Comparison of ENCODE assay signal across 9 cellular contexts in genomic region chr19:46296722-46297431, GRCh38. TPM values are rescaled to one million over a fixed set of nuclear protein-coding genes. Genes with fewer than 3 reads are reported as not detected.
DNase-seq lines count a peak whose midpoint lies in the region; ATAC-seq, FAIRE-seq and TF ChIP-seq lines count a peak whose summit lies in the region.
"Had no signal": no experiment of that assay in that cellular context is flagged by ENCODE, and none has a peak within 500 bp of the region (broad histone marks: within the 10 kb centered on the region; RNA-seq: fewer than 3 reads in every experiment).

HIF3A (plus strand) TSS chr19:46297042; CDS start chr19:46297077, 35 bp downstream.

- 26% methylated on average over 36 of the region's 44 CpGs for WGBS in GM12878 (ENCODE audit: insufficient coverage, insufficient replicate concordance, low lambda C conversion rate, missing lambda C conversion rate)

- H3K27me3 ChIP-seq in GM12878 (replicated peaks in 1 of 2; ENCODE audit: control insufficient read depth in 2 of 2, insufficient read depth in 2 of 2, low read length in 1 of 2) (no peaks in the 10 kb centered on the region; a peak in 1 of 4 replicates), gastrocnemius medialis (peaks cover 8 to 22% (median 21%) of the 10 kb centered on the region in 3 donors)

- RAD21 ChIA-PET in GM12878 (lab: Charles Lee; ENCODE audit: unreplicated experiment): no interaction called here

- no peak within 1 kb of the TSS for H2AFZ ChIP-seq in GM12878 (ENCODE audit: control insufficient read depth, low read depth, low read length)

- no peak for FAIRE-seq in GM12878 (lab: Jason Lieb, UNC)

- TF ChIP-seq CTCF in GM12878 (IDR thresholded peaks at IDR 0.05 in 2 of 3, conservative IDR thresholded peaks at IDR 0.05 in 1 of 3; ENCODE audit: control insufficient read depth in 2 of 3, extremely low read depth in 1 of 3, insufficient read depth in 1 of 3, low read depth in 3 of 3, low read length in 3 of 3) (no peak), gastrocnemius medialis (IDR thresholded peaks at IDR 0.05 in 4 of 5, conservative IDR thresholded peaks at IDR 0.05 in 1 of 5) (no peak)

- POLR2A ChIA-PET in HEK293T (lab: Yijun Ruan, JAX) (no interaction called here), GM12878 (lab: Charles Lee) (interaction anchor here (0.6 kb wide), 1 partner anchor 152 kb away, joined by 3 read pairs; no protein-coding TSS in a partner anchor)

- H3K9ac ChIP-seq in GM12878 (ENCODE audit: control insufficient read depth, insufficient read depth, low read length): no peak within 1 kb of the TSS

- H3K4me3 ChIP-seq in GM12878: no peak within 1 kb of the TSS
- peak within 1 kb of the TSS in 3 of 4 donors; percentile 36 to 63 (median 54) for H3K4me3 ChIP-seq in gastrocnemius medialis

- no peak for TF ChIP-seq EP300 in GM12878 (IDR thresholded peaks at IDR 0.05; ENCODE audit: borderline replicate concordance in 1 of 2, control insufficient read depth in 1 of 2, low read depth in 2 of 2, low read length in 2 of 2)

- ATAC-seq in GM12878: no peak
- no peak for ATAC-seq in gastrocnemius medialis

- SMC1A ChIA-PET in GM12878 (lab: Charles Lee; ENCODE audit: uncharacterized antibody, unreplicated experiment): no interaction called here

- H4K20me1 ChIP-seq in GM12878 (ENCODE audit: control insufficient read depth, insufficient read depth): no peaks in the 10 kb centered on the region

- CTCF ChIA-PET in HEK293T (lab: Yijun Ruan, JAX) (interaction anchor here (0.7 to 0.9 kb wide), 2 partner anchors 16 to 211 kb away, joined by 3 read pairs; no protein-coding TSS in a partner anchor), GM12878 (lab: Yijun Ruan, JAX) (interaction anchor here (0.7 to 1.2 kb wide), 2 partner anchors 11 to 15 kb away, joined by 3 read pairs; no protein-coding TSS in a partner anchor)

- no peaks in the 10 kb centered on the region for H3K9me3 ChIP-seq in GM12878 (replicated peaks; ENCODE audit: control insufficient read depth, insufficient read depth, low read length)
- no peaks in the 10 kb centered on the region for H3K9me3 ChIP-seq in gastrocnemius medialis

- in situ Hi-C loops in GM12878 (cut with MboI) (no loop called here), gastrocnemius medialis (cut with MboI; ENCODE audit: low sequenced_read_pairs in 4 of 4) (loop anchor here in 1 of 4 donors (25.0 kb wide), 1 partner anchor 190 kb away; the partner anchor contains the start of gene PNMA8B)

- no peaks in the 10 kb centered on the region for H3K79me2 ChIP-seq in GM12878 (ENCODE audit: control insufficient read depth, insufficient read depth, low read length)

- H3K27ac ChIP-seq in GM12878 (ENCODE audit: control insufficient read depth, insufficient read depth) (no peak within 1 kb of the TSS), gastrocnemius medialis (peak within 1 kb of the TSS; percentile 46 to 89 (median 76))

- no peaks in the 10 kb centered on the region for H3K4me1 ChIP-seq in GM12878 (ENCODE audit: control insufficient read depth, insufficient read depth, low read length)
- H3K4me1 ChIP-seq in gastrocnemius medialis: peaks cover 14 to 17% of the 10 kb centered on the region in 2 donors

- intact Hi-C loops in GM12878 (cut with micrococcal nuclease; ENCODE audit: unreplicated experiment): no loop called here
- intact Hi-C loops in gastrocnemius medialis (cut with DNase I; ENCODE audit: low total_unique reads): no loop called here

- no TSS peak for BruUV-seq in GM12878 (replicated peaks; lab: Mats Ljungman, UMichigan)

- no peak within 1 kb of the TSS for H3K4me2 ChIP-seq in GM12878 (ENCODE audit: control insufficient read depth, insufficient read depth)

- TF ChIP-seq RAD21 in GM12878 (IDR thresholded peaks at IDR 0.05; ENCODE audit: insufficient read depth, low read depth, low read length): no peak

- no peak for DNase-seq in HEK293T (ENCODE audit: extremely low spot score)
- DNase-seq in GM12878 (ENCODE audit: low read depth, low spot score): no peak
- peak; percentile 96 for DNase-seq in iPS-NIHi11 (ENCODE audit: low spot score)
- DNase-seq in gastrocnemius medialis: no peak
- DNase-seq in NCI-H1048 (lab: John Stamatoyannopoulos, UW): no peak
- no peak for DNase-seq in HT-29 (ENCODE audit: low spot score)
- no peak for DNase-seq in NCI-H2081 (lab: John Stamatoyannopoulos, UW)
- DNase-seq in hepatic stellate cell (ENCODE audit: low spot score): no peak
- DNase-seq: RPMI8226 had no signal

- no peak for TF ChIP-seq POLR2A in GM12878 (IDR thresholded peaks at IDR 0.05; ENCODE audit: low read depth, low read length)
- no peak for TF ChIP-seq POLR2A in gastrocnemius medialis (IDR thresholded peaks at IDR 0.05)

- H3K36me3 ChIP-seq in GM12878 (ENCODE audit: control insufficient read depth in 2 of 2, insufficient read depth in 2 of 2, low read length in 1 of 2) (no peaks in the 10 kb centered on the region), gastrocnemius medialis (no peaks in the 10 kb centered on the region)

TF ChIP-seq in HEK293T, 16 proteins besides CTCF, POLR2A, EP300 and RAD21:
- TF ChIP-seq, protein P1, sequence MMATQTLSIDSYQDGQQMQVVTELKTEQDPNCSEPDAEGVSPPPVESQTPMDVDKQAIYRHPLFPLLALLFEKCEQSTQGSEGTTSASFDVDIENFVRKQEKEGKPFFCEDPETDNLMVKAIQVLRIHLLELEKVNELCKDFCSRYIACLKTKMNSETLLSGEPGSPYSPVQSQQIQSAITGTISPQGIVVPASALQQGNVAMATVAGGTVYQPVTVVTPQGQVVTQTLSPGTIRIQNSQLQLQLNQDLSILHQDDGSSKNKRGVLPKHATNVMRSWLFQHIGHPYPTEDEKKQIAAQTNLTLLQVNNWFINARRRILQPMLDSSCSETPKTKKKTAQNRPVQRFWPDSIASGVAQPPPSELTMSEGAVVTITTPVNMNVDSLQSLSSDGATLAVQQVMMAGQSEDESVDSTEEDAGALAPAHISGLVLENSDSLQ (IDR thresholded peaks at IDR 0.05): peak; percentile 62
- no peak for TF ChIP-seq SUZ12 (IDR thresholded peaks at IDR 0.05)
TF ChIP-seq in HEK293T: peak in this region for 1.

TF ChIP-seq in GM12878, 131 proteins besides CTCF, POLR2A, EP300 and RAD21:
- TF ChIP-seq, protein P2, sequence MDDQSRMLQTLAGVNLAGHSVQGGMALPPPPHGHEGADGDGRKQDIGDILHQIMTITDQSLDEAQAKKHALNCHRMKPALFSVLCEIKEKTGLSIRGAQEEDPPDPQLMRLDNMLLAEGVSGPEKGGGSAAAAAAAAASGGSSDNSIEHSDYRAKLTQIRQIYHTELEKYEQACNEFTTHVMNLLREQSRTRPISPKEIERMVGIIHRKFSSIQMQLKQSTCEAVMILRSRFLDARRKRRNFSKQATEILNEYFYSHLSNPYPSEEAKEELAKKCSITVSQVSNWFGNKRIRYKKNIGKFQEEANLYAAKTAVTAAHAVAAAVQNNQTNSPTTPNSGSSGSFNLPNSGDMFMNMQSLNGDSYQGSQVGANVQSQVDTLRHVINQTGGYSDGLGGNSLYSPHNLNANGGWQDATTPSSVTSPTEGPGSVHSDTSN (IDR thresholded peaks at IDR 0.05; ENCODE audit: insufficient replicate concordance, low read depth, low read length): peak; percentile 64
- TF ChIP-seq PAX8 (IDR thresholded peaks at IDR 0.05): no peak
- TF ChIP-seq, protein P1 (IDR thresholded peaks at IDR 0.05): peak; percentile 40; the same call in 1 of the 2 replicates

RNA-seq across cellular contexts. Expression of gene HIF3A, which starts in this region (rescaled TPM):
- 0.06 TPM in 1 of 2 replicates, not detected in the other for total RNA-seq in GM12878 (2013; cell fraction: nucleolus; rRNA removed)
- 0.06 TPM in 1 of 2 replicates, not detected in the other for total RNA-seq in GM12878 (2014; rRNA removed)
- total RNA-seq in GM12878 (2014; rRNA removed; fragmentation: Illumina TruSeq; extraction: Trizol): not detected in 2 replicates
- 0.18 and 0.32 TPM in 2 replicates for total RNA-seq in GM12878 (2021)
- polyA plus RNA-seq in GM12878 (2011; ENCODE audit: low read depth): not detected
- not detected in 2 replicates for polyA plus RNA-seq in GM12878 (2011; rRNA removed)
- not detected in 2 replicates for polyA plus RNA-seq in GM12878 (2011; cell fraction: cytosol; rRNA removed)
- polyA plus RNA-seq in GM12878 (2011; cell fraction: nucleus; rRNA removed): not detected in 2 replicates
- polyA plus RNA-seq in GM12878 (2012): not detected in 2 replicates
- polyA plus RNA-seq in GM12878 (2014; fragmentation: Illumina TruSeq; extraction: Trizol): not detected in 2 replicates
- polyA plus RNA-seq in GM12878 (2014; fragmentation: Nextera tagmentation; extraction: Ambion mirVana): under 1 TPM in 1 of 2 experiments, not detected in 1; 0.03 TPM
- not detected in 2 replicates for polyA plus RNA-seq in GM12878 (2014; rRNA removed)
- under 1 TPM; 0.03 to 0.20 TPM for polyA plus RNA-seq in GM12878 (2016; fragmentation: Nextera tagmentation; extraction: Ambion mirVana)
- not detected in 2 replicates for polyA minus RNA-seq in GM12878 (2011; rRNA and poly(A)+ RNA removed)
- not detected in 2 replicates for polyA minus RNA-seq in GM12878 (2011; cell fraction: cytosol; rRNA and poly(A)+ RNA removed)
- polyA minus RNA-seq in GM12878 (2011; cell fraction: nucleus; rRNA and poly(A)+ RNA removed): not detected in 2 replicates
- 10 to 100 TPM in 3 of 4 donors, 1 to 10 TPM in 1; 5.9 to 29.2 (median 13.9) TPM for total RNA-seq in gastrocnemius medialis
- not detected in 2 replicates for total RNA-seq in HT-29 (2014; rRNA removed; shearing (Covaris generic))
